Comparison of ENCODE assay signal across 2 cellular contexts in the genomic region with DNA sequence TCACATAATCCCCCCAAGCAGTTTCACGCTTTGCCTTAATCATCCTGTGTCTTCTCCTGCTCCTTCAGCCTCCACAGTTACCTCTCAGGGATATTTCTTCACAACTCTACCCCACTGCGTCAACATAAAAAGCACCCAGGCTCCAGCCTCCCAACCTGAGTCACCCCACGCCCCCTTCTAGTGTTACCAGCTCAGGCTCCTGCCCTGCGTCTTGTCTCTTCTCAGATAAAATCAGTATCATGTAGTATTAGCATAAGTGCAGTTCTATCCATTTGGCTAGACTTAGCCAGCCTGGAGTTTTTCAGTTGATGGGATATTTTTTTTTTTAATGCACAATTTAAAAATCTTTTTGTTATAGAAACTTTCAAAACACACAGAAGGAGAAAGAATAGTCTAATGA.
A peak's percentile ranks its signal among the peaks of the same experiment; 100 is the strongest.
TF ChIP-seq lines count a peak whose summit lies in the region.

No MANE protein-coding gene starts in this region.

TF ChIP-seq in GM23338, 12 proteins besides CTCF, POLR2A, EP300 and RAD21:
- TF ChIP-seq ZNF331 (CRISPR knock-in tag; IDR thresholded peaks at IDR 0.05; ENCODE audit: low read depth) = no peak

TF ChIP-seq in SK-N-SH, 30 proteins besides CTCF, POLR2A, EP300 and RAD21:
- TF ChIP-seq GATA2 (CRISPR knock-in tag; IDR thresholded peaks at IDR 0.05) (peak; percentile 51), TCF12 (IDR thresholded peaks at IDR 0.05) (peak; percentile 47; the same call in 1 of the 2 replicates)
- TF ChIP-seq, protein P1, sequence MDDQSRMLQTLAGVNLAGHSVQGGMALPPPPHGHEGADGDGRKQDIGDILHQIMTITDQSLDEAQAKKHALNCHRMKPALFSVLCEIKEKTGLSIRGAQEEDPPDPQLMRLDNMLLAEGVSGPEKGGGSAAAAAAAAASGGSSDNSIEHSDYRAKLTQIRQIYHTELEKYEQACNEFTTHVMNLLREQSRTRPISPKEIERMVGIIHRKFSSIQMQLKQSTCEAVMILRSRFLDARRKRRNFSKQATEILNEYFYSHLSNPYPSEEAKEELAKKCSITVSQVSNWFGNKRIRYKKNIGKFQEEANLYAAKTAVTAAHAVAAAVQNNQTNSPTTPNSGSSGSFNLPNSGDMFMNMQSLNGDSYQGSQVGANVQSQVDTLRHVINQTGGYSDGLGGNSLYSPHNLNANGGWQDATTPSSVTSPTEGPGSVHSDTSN (IDR thresholded peaks at IDR 0.05) = 0 out of 2 replicates have a peak, but pooled peaks have one; percentile 4
- TF ChIP-seq, protein P2, sequence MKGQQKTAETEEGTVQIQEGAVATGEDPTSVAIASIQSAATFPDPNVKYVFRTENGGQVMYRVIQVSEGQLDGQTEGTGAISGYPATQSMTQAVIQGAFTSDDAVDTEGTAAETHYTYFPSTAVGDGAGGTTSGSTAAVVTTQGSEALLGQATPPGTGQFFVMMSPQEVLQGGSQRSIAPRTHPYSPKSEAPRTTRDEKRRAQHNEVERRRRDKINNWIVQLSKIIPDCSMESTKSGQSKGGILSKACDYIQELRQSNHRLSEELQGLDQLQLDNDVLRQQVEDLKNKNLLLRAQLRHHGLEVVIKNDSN (IDR thresholded peaks at IDR 0.05; ENCODE audit: borderline replicate concordance, low read depth) = no peak
